Comparison of ENCODE assay signal across 23 cellular contexts in the genomic region with DNA sequence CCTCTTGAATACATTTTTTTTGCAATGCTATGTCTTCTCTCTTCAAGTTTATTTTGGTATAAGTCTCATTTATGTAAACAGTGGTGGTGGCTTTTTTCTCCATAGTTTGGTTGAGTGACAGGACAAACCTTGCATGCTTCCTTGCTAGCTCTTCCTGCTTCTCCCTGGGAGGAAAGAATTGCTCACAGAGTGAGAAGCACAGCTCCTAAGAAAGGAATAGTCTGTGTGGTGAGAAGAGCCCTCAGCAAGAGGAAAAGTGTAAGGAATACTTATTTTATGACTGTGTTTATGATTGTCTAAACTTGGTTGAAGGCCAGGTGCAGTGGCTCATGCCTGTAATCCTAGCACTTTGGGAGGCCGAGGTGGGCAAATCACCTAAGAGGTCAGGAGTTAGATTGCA. TPM values are rescaled to one million over a fixed set of nuclear protein-coding genes. Genes with fewer than 3 reads are reported as not detected.
"Had no signal": no experiment of that assay in that cellular context is flagged by ENCODE, and none has a peak within 500 bp of the region (broad histone marks: within the 10 kb centered on the region; RNA-seq: fewer than 3 reads in every experiment).

No MANE protein-coding gene starts in this region.

- H3K4me1 Mint-ChIP-seq: stimulated activated naive B cell treated with anti-CD40 and anti-IgM and Interleukin-4, amounts not matched to agents 10 μg/mL and 1 μg/mL and 100 μg/mL, for 72 hours had no signal

- H3K27me3 Mint-ChIP-seq: dendritic cell treated with granulocyte-macrophage colony-stimulating factor and Interleukin-4, amounts not matched to agents 40 ng/mL and 50 ng/mL, for 4 days had no signal

- H3K4me3 ChIP-seq: ascending aorta, breast epithelium, gastroesophageal sphincter, heart left ventricle, thoracic aorta, upper lobe of right lung had no signal

- H3K4me3 Mint-ChIP-seq: dendritic cell treated with granulocyte-macrophage colony-stimulating factor and Interleukin-4, amounts not matched to agents 40 ng/mL and 50 ng/mL, for 4 days; natural killer cell treated with Interleukin-12 subunit alpha and Interleukin-12 subunit beta and Interleukin-15 and Interleukin-18, amount 100 ng/mL, for 72 hours; stimulated activated naive B cell treated with anti-CD40 and anti-IgM and Interleukin-4, amounts not matched to agents 10 μg/mL and 1 μg/mL and 100 μg/mL, for 72 hours; T-helper 1 cell treated with Interleukin-12 subunit alpha and Interleukin-12 subunit beta and Interleukin-4 antibody, amounts not matched to agents 30 μg/mL and 1 μg/mL, for 36 hours had no signal

- H3K27ac ChIP-seq: ascending aorta, breast epithelium, gastroesophageal sphincter, heart left ventricle, thoracic aorta, upper lobe of right lung had no signal

- H3K9me3 Mint-ChIP-seq: dendritic cell treated with granulocyte-macrophage colony-stimulating factor and Interleukin-4, amounts not matched to agents 40 ng/mL and 50 ng/mL, for 4 days; natural killer cell treated with Interleukin-12 subunit alpha and Interleukin-12 subunit beta and Interleukin-15 and Interleukin-18, amount 100 ng/mL, for 72 hours; stimulated activated naive B cell treated with anti-CD40 and anti-IgM and Interleukin-4, amounts not matched to agents 10 μg/mL and 1 μg/mL and 100 μg/mL, for 72 hours; T-helper 1 cell treated with Interleukin-12 subunit alpha and Interleukin-12 subunit beta and Interleukin-4 antibody, amounts not matched to agents 30 μg/mL and 1 μg/mL, for 36 hours had no signal

- DNase-seq: activated CD8-positive, alpha-beta memory T cell treated with anti-CD3 and anti-CD28 coated beads for 24 hours; activated CD8-positive, alpha-beta memory T cell treated with anti-CD3 and anti-CD28 coated beads, Interleukin-2, amount 50 U/mL, for 48 hours; activated effector memory CD4-positive, alpha-beta T cell treated with anti-CD3 and anti-CD28 coated beads, Interleukin-2, amount 50 U/mL, for 16 hours; activated naive CD4-positive, alpha-beta T cell treated with anti-CD3 and anti-CD28 coated beads, Interleukin-2, amount 50 U/mL, for 16 hours; activated T-cell treated with anti-CD3 and anti-CD28 coated beads, Interleukin-2, amount 50 U/mL, for 48 hours; effector CD8-positive, alpha-beta T cell; heart left ventricle; mesenchymal stem cell; nucleus accumbens; posterior cingulate gyrus; stimulated activated naive B cell treated with anti-CD40 and anti-IgM and Interleukin-4, amounts not matched to agents 10 μg/mL and 1 μg/mL and 100 μg/mL, for 72 hours; upper lobe of right lung had no signal

- H3K36me3 ChIP-seq: ascending aorta, breast epithelium, gastroesophageal sphincter, heart left ventricle, thoracic aorta, upper lobe of right lung had no signal

- H3K27me3 ChIP-seq: ascending aorta, breast epithelium, upper lobe of right lung had no signal

- H3K4me1 ChIP-seq: ascending aorta, breast epithelium, gastroesophageal sphincter, heart left ventricle, upper lobe of right lung had no signal

- H3K36me3 Mint-ChIP-seq: natural killer cell treated with Interleukin-12 subunit alpha and Interleukin-12 subunit beta and Interleukin-15 and Interleukin-18, amount 100 ng/mL, for 72 hours; stimulated activated naive B cell treated with anti-CD40 and anti-IgM and Interleukin-4, amounts not matched to agents 10 μg/mL and 1 μg/mL and 100 μg/mL, for 72 hours had no signal

- H3K27ac Mint-ChIP-seq: dendritic cell treated with granulocyte-macrophage colony-stimulating factor and Interleukin-4, amounts not matched to agents 40 ng/mL and 50 ng/mL, for 4 days; natural killer cell treated with Interleukin-12 subunit alpha and Interleukin-12 subunit beta and Interleukin-15 and Interleukin-18, amount 100 ng/mL, for 72 hours; stimulated activated naive B cell treated with anti-CD40 and anti-IgM and Interleukin-4, amounts not matched to agents 10 μg/mL and 1 μg/mL and 100 μg/mL, for 72 hours; T-helper 1 cell treated with Interleukin-12 subunit alpha and Interleukin-12 subunit beta and Interleukin-4 antibody, amounts not matched to agents 30 μg/mL and 1 μg/mL, for 36 hours had no signal

- H3K9me3 ChIP-seq: ascending aorta, breast epithelium, heart left ventricle, thoracic aorta, upper lobe of right lung had no signal

RNA-seq across cellular contexts. Expression of a gene that starts 11.5 kb away (rescaled TPM):
- total RNA-seq: ascending aorta; esophagus mucosa; gastroesophageal sphincter; heart left ventricle; kidney epithelial cell; lower leg skin; natural killer cell treated with Interleukin-12 subunit alpha and Interleukin-12 subunit beta and Interleukin-15 and Interleukin-18, amount 100 ng/mL, for 72 hours; renal cortical epithelial cell; upper lobe of right lung had no signal
- polyA plus RNA-seq: heart left ventricle had no signal
